8 cellular contexts compared by ENCODE assay signal in genomic region chr10:75209325-75210192, GRCh38. TPM values are rescaled to one million over a fixed set of nuclear protein-coding genes. Genes with fewer than 3 reads are reported as not detected.
DNase-seq lines count a peak whose midpoint lies in the region; ATAC-seq and TF ChIP-seq lines count a peak whose summit lies in the region.

No MANE protein-coding gene starts in this region.

- H3K4me3 ChIP-seq in AG10803 (ENCODE audit: low read length) (peak overlapping the region; percentile 94), esophagus squamous epithelium (peak overlapping the region; percentile 86 to 96 (median 95))

- peaks cover 4 to 28% (median 11%) of the 10 kb centered on the region in 3 donors for H3K36me3 ChIP-seq in esophagus squamous epithelium

- peak overlapping the region; percentile 91 to 100 (median 99) for H3K4me3 Mint-ChIP-seq in naive B cell

- H3K4me1 ChIP-seq in esophagus squamous epithelium: peaks cover 16 to 88% (median 68%) of the 10 kb centered on the region in 3 donors

- peaks cover 10 to 29% (median 11%) of the 10 kb centered on the region in 3 donors for H3K4me1 Mint-ChIP-seq in naive B cell

- intact Hi-C loops in esophagus squamous epithelium (cut with DNase I): no loop called here

- no peaks in the 10 kb centered on the region for H3K27me3 Mint-ChIP-seq in naive B cell

- TF ChIP-seq POLR2A in esophagus squamous epithelium (IDR thresholded peaks at IDR 0.05): no peak

- ATAC-seq in GM18868 (IDR thresholded peaks at IDR 0.05; ENCODE audit: unreplicated experiment): peak; percentile 68
- ATAC-seq in HG03097 (IDR thresholded peaks at IDR 0.05; ENCODE audit: low FRiP score, unreplicated experiment): peak; percentile 36
- ATAC-seq in naive B cell (ENCODE audit: low read depth in 2 of 2): peak; percentile 52

- H3K9me3 ChIP-seq in esophagus squamous epithelium: no peaks in the 10 kb centered on the region

- H3K9me3 Mint-ChIP-seq in naive B cell: no peaks in the 10 kb centered on the region

- H3K27me3 ChIP-seq in esophagus squamous epithelium: no peaks in the 10 kb centered on the region

- H3K27ac Mint-ChIP-seq in naive B cell: peak overlapping the region; percentile 98 to 100 (median 100)

- 18 to 40% methylated on average over 13 to 19 of the region's 30 CpGs for WGBS in esophagus squamous epithelium, 2 donors

- H3K27ac ChIP-seq in esophagus squamous epithelium: peak overlapping the region; percentile 97 to 100 (median 98)

- TF ChIP-seq CTCF in AG10803 (conservative IDR thresholded peaks at IDR 0.05; ENCODE audit: low read length): no peak
- no peak for TF ChIP-seq CTCF in esophagus squamous epithelium (IDR thresholded peaks at IDR 0.05)

- peaks cover 0 to 4% of the 10 kb centered on the region in 2 donors for H3K36me3 Mint-ChIP-seq in naive B cell

- DNase-seq in AG10803 (ENCODE audit: low read depth) (peak; percentile 89), NOMO-1 treated with DMSO at 0.1 percent for 48 hours (lab: John Stamatoyannopoulos, UW; ENCODE audit: unreplicated experiment) (peak; percentile 61), activated T-cell treated with anti-CD3 and anti-CD28 coated beads for 48 hours (ENCODE audit: low read depth) (peak; percentile 64), esophagus squamous epithelium (lab: John Stamatoyannopoulos, UW) (no peak), naive B cell (no peak)
- peak; percentile 70 to 94 (median 82) for DNase-seq in stimulated activated naive CD4-positive, alpha-beta T cell (lab: John Stamatoyannopoulos, UW)

RNA-seq across cellular contexts. Expression of gene VDAC2, which starts 1.0 kb away (rescaled TPM):
- total RNA-seq in esophagus squamous epithelium: 100 to 1,000 TPM; 219 to 319 (median 285) TPM
- polyA plus RNA-seq in naive B cell (ENCODE audit: low read depth in 6 of 6): 100 to 1,000 TPM; 137 to 212 (median 151) TPM

RNA-seq across cellular contexts. Expression of gene COMTD1, which starts 26.2 kb away (rescaled TPM):
- total RNA-seq in esophagus squamous epithelium: 100 to 1,000 TPM in 3 of 4 donors, 10 to 100 TPM in 1; 87.8 to 139 (median 111) TPM
- 1 to 10 TPM; 3.1 to 7.0 (median 6.0) TPM for polyA plus RNA-seq in naive B cell (ENCODE audit: low read depth in 6 of 6)

Comparison
In these comparisons a context has a peak if more than half of its experiments do, and no peak if none do; other contexts are left out.
1. DNase-seq: peak in AG10803 (single experiment), NOMO-1 treated with DMSO at 0.1 percent for 48 hours (single experiment), activated T-cell treated with anti-CD3 and anti-CD28 coated beads for 48 hours (single experiment) and stimulated activated naive CD4-positive, alpha-beta T cell (6 of 6); none in esophagus squamous epithelium (single experiment) and naive B cell (single experiment).
2. Peak in every context shown above with its lines, with median percentiles within 50 percentile points of each other: ATAC-seq.